Comparison of ENCODE assay signal across 1 cellular context in genomic region chr10:62093863-62094291, GRCh38.
TF ChIP-seq lines count a peak whose summit lies in the region.

No MANE protein-coding gene starts in this region.

TF ChIP-seq in HepG2, 621 proteins besides CTCF, POLR2A, EP300 and RAD21 (continued from another document):
- TF ChIP-seq, protein P1, sequence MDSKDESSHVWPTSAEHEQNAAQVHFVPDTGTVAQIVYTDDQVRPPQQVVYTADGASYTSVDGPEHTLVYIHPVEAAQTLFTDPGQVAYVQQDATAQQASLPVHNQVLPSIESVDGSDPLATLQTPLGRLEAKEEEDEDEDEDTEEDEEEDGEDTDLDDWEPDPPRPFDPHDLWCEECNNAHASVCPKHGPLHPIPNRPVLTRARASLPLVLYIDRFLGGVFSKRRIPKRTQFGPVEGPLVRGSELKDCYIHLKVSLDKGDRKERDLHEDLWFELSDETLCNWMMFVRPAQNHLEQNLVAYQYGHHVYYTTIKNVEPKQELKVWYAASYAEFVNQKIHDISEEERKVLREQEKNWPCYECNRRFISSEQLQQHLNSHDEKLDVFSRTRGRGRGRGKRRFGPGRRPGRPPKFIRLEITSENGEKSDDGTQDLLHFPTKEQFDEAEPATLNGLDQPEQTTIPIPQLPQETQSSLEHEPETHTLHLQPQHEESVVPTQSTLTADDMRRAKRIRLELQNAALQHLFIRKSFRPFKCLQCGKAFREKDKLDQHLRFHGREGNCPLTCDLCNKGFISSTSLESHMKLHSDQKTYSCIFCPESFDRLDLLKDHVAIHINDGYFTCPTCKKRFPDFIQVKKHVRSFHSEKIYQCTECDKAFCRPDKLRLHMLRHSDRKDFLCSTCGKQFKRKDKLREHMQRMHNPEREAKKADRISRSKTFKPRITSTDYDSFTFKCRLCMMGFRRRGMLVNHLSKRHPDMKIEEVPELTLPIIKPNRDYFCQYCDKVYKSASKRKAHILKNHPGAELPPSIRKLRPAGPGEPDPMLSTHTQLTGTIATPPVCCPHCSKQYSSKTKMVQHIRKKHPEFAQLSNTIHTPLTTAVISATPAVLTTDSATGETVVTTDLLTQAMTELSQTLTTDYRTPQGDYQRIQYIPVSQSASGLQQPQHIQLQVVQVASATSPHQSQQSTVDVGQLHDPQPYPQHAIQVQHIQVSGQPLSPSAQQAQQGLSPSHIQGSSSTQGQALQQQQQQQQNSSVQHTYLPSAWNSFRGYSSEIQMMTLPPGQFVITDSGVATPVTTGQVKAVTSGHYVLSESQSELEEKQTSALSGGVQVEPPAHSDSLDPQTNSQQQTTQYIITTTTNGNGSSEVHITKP (CRISPR knock-in tag; IDR thresholded peaks at IDR 0.05; ENCODE audit: low read depth) = no peak
TF ChIP-seq in HepG2: peak in this region for 108.
